ENCODE assay signal across 1 cellular context in genomic region chr2:8122506-8122898, GRCh38.
A peak's percentile ranks its signal among the peaks of the same experiment; 100 is the strongest.
TF ChIP-seq lines count a peak whose summit lies in the region.

No MANE protein-coding gene starts in this region.

TF ChIP-seq in HepG2, 621 proteins besides CTCF, POLR2A, EP300 and RAD21 (continued from another document):
- peak; percentile 69; the same call in 1 of the 2 replicates for TF ChIP-seq ZNF280D (CRISPR knock-in tag; IDR thresholded peaks at IDR 0.05)
- TF ChIP-seq RFX3 (CRISPR knock-in tag; IDR thresholded peaks at IDR 0.05): no peak
- TF ChIP-seq ZNF512 (CRISPR knock-in tag; IDR thresholded peaks at IDR 0.05): 0 out of 2 replicates have a peak, but pooled peaks have one; percentile 13
- TF ChIP-seq ZBTB4 (CRISPR knock-in tag; IDR thresholded peaks at IDR 0.05; ENCODE audit: borderline replicate concordance): 0 out of 2 replicates have a peak, but pooled peaks have one; percentile 27
